Comparison of ENCODE assay signal across 23 cellular contexts in the genomic region with DNA sequence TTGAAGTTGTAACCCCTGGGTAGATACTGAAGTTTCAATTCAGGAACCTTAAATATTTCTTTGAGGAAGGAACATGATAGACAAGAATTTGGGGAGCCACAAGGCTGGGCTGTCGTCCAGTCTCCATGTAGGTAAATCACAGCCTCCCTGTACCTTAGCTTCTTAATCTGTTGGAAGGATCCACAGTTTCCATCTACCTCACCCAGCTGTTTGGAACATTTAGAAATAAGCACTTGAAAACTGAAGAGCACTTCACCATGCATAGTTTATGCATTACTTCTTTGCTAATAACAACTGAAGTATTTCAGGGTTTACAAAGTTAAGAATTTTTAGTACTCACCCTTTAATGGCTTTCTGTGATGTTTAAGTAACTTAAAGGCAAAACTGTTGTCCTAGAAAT. TPM values are rescaled to one million over a fixed set of nuclear protein-coding genes. Genes with fewer than 3 reads are reported as not detected.
DNase-seq lines count a peak whose midpoint lies in the region; ATAC-seq, FAIRE-seq and TF ChIP-seq lines count a peak whose summit lies in the region.
"Had no signal": no experiment of that assay in that cellular context is flagged by ENCODE, and none has a peak within 500 bp of the region (broad histone marks: within the 10 kb centered on the region; RNA-seq: fewer than 3 reads in every experiment).

No MANE protein-coding gene starts in this region.

- H3K36me3 Mint-ChIP-seq in activated naive CD4-positive, alpha-beta T cell treated with anti-CD3 and anti-CD28 coated beads, Interleukin-2, amount 50 U/mL, for 72 hours: peaks cover 0 to 32% of the 10 kb centered on the region in 2 donors

- H4K8ac ChIP-seq in mesenchymal stem cell (ENCODE audit: low read length): no peak overlapping the region

- H4K20me1 ChIP-seq in MM.1S (ENCODE audit: insufficient read depth, low read length): 0 out of 2 replicates have a peak, but pooled peaks cover 7% of the 10 kb centered on the region
- H4K20me1 ChIP-seq in GM12878 (ENCODE audit: control insufficient read depth, insufficient read depth): no peaks in the 10 kb centered on the region; the same call in none of the 2 replicates

- peaks cover 97% of the 10 kb centered on the region for H3F3A ChIP-seq in MM.1S (ENCODE audit: insufficient read depth, low read length)

- H2BK120ac ChIP-seq in mesenchymal stem cell (ENCODE audit: low read depth, low read length): no peak overlapping the region

- H2AFZ ChIP-seq in MM.1S (ENCODE audit: low read length): no peak overlapping the region
- no peak overlapping the region for H2AFZ ChIP-seq in GM12878 (ENCODE audit: control insufficient read depth, low read depth, low read length)
- no peak overlapping the region for H2AFZ ChIP-seq in mesenchymal stem cell (ENCODE audit: low read depth, low read length)

- peaks cover 79% of the 10 kb centered on the region for H3K4me1 ChIP-seq in MM.1S (ENCODE audit: low read length)
- peaks cover 27% of the 10 kb centered on the region for H3K4me1 ChIP-seq in GM12878 (ENCODE audit: control insufficient read depth, insufficient read depth, low read length)
- H3K4me1 ChIP-seq in mesenchymal stem cell (ENCODE audit: control insufficient read depth, insufficient read depth, low read depth, low read length): peaks cover 6% of the 10 kb centered on the region

- H3K27ac Mint-ChIP-seq in activated naive CD4-positive, alpha-beta T cell treated with anti-CD3 and anti-CD28 coated beads, Interleukin-2, amount 50 U/mL, for 72 hours: no peak overlapping the region
- H3K27ac Mint-ChIP-seq: stimulated activated naive CD8-positive, alpha-beta T cell treated with anti-CD3 and anti-CD28 coated beads, Interleukin-15, Interleukin-2, amounts not matched to agents 100 ng/mL and 50 ng/mL, for 24 hours had no signal

- intact Hi-C loops in GM12878 (cut with micrococcal nuclease; ENCODE audit: unreplicated experiment): no loop called here

- no peak for ATAC-seq in GM12878
- no peak for ATAC-seq in HG03457 (IDR thresholded peaks at IDR 0.05; ENCODE audit: unreplicated experiment)
- ATAC-seq in activated naive CD4-positive, alpha-beta T cell treated with anti-CD3 and anti-CD28 coated beads, Interleukin-2, amount 50 U/mL, for 72 hours: no peak
- ATAC-seq: K562 had no signal

- no peak overlapping the region for H4K91ac ChIP-seq in mesenchymal stem cell (ENCODE audit: low read length)

- H3K27ac ChIP-seq in MM.1S (ENCODE audit: low read length): peak overlapping the region; percentile 96; the same call in 1 of the 2 replicates
- H3K27ac ChIP-seq in GM12878 (ENCODE audit: control insufficient read depth, insufficient read depth): no peak overlapping the region
- H3K27ac ChIP-seq in mesenchymal stem cell (ENCODE audit: low read length, poor library complexity, severe bottlenecking): peak overlapping the region; percentile 92
- H3K27ac ChIP-seq: brain microvascular endothelial cell, WERI-Rb-1 had no signal

- TF ChIP-seq RAD21 in GM12878 (IDR thresholded peaks at IDR 0.05; ENCODE audit: insufficient read depth, low read depth, low read length): no peak

- H3K4me3 ChIP-seq in MM.1S (ENCODE audit: low read length) (peak overlapping the region; percentile 2; the same call in 1 of the 2 replicates), GM12878 (no peak overlapping the region), mesenchymal stem cell (ENCODE audit: insufficient read depth in 1 of 2, low read depth in 1 of 2, low read length in 2 of 2) (no peak overlapping the region)
- H3K4me3 ChIP-seq: heart left ventricle, K562 had no signal

- no peak overlapping the region for H2AK5ac ChIP-seq in mesenchymal stem cell (ENCODE audit: low read length, severe bottlenecking)

- SMC1A ChIA-PET in GM12878 (lab: Charles Lee; ENCODE audit: uncharacterized antibody, unreplicated experiment): interaction anchor here (1.1 to 1.8 kb wide), 3 partner anchors 9 to 14 kb away, joined by 3 to 4 read pairs (median 4); no protein-coding TSS in a partner anchor

- TSS peak; percentile 22 for BruUV-seq in GM12878 (replicated peaks; lab: Mats Ljungman, UMichigan)

- H3K14ac ChIP-seq in mesenchymal stem cell (ENCODE audit: low read length in 2 of 2): no peak overlapping the region

- H3K27me3 ChIP-seq in MM.1S (replicated peaks; ENCODE audit: insufficient read depth, low read length): no peaks in the 10 kb centered on the region
- H3K27me3 ChIP-seq in GM12878 (replicated peaks in 1 of 2; ENCODE audit: control insufficient read depth in 2 of 2, insufficient read depth in 2 of 2, low read length in 1 of 2): no peaks in the 10 kb centered on the region
- H3K27me3 ChIP-seq in mesenchymal stem cell (ENCODE audit: control insufficient read depth in 1 of 2, insufficient read depth in 1 of 2, low read length in 2 of 2): no peaks in the 10 kb centered on the region
- H3K27me3 ChIP-seq: brain microvascular endothelial cell, heart left ventricle had no signal

- H3K18ac ChIP-seq in mesenchymal stem cell (ENCODE audit: low read depth in 1 of 2, low read length in 2 of 2): no peak overlapping the region

- POLR2A ChIA-PET in GM12878 (lab: Charles Lee): no interaction called here

- no peak overlapping the region for H2BK12ac ChIP-seq in mesenchymal stem cell (ENCODE audit: low read length in 2 of 2)

- no peak overlapping the region for H3K4ac ChIP-seq in mesenchymal stem cell (ENCODE audit: low read depth in 1 of 2, low read length in 2 of 2)

- H3K79me1 ChIP-seq in mesenchymal stem cell (replicated peaks; ENCODE audit: low read length, poor library complexity, severe bottlenecking): peaks cover 18% of the 10 kb centered on the region

- RAD21 ChIA-PET in GM12878 (lab: Charles Lee; ENCODE audit: unreplicated experiment): no interaction called here

- in situ Hi-C loops in GM12878 (cut with MboI): no loop called here

- FAIRE-seq in GM12878 (lab: Jason Lieb, UNC): no peak
- FAIRE-seq: K562, RCC 7860 had no signal

- no peak for TF ChIP-seq POLR2A in GM12878 (IDR thresholded peaks at IDR 0.05; ENCODE audit: low read depth, low read length)

- H3K36me3 ChIP-seq in MM.1S (replicated peaks; ENCODE audit: insufficient read depth, low read length): peaks cover 41% of the 10 kb centered on the region
- H3K36me3 ChIP-seq in GM12878 (ENCODE audit: control insufficient read depth in 2 of 2, insufficient read depth in 2 of 2, low read length in 1 of 2): peaks cover 15 to 42% of the 10 kb centered on the region in 2 experiments
- peaks cover 14 to 78% of the 10 kb centered on the region in 2 experiments for H3K36me3 ChIP-seq in mesenchymal stem cell (ENCODE audit: control insufficient read depth in 1 of 2, insufficient read depth in 2 of 2, low read depth in 1 of 2, low read length in 2 of 2)

- H2BK5ac ChIP-seq in mesenchymal stem cell (ENCODE audit: low read depth, low read length, poor library complexity, severe bottlenecking): no peak overlapping the region

- no peak overlapping the region for H3K23ac ChIP-seq in mesenchymal stem cell (ENCODE audit: low read length in 2 of 2)

- H3K79me2 ChIP-seq in MM.1S (ENCODE audit: low read length): peaks cover 100% of the 10 kb centered on the region
- H3K79me2 ChIP-seq in GM12878 (ENCODE audit: control insufficient read depth, insufficient read depth, low read length): peaks cover 38% of the 10 kb centered on the region

- no peaks in the 10 kb centered on the region for H3K9me2 ChIP-seq in MM.1S (replicated peaks; ENCODE audit: insufficient read depth, low read length)

- H3K4me2 ChIP-seq in MM.1S (ENCODE audit: low read depth, low read length) (peak overlapping the region; percentile 51), GM12878 (ENCODE audit: control insufficient read depth, insufficient read depth) (no peak overlapping the region), mesenchymal stem cell (ENCODE audit: low read length, poor library complexity, severe bottlenecking) (no peak overlapping the region)

- H3K9me3 Mint-ChIP-seq in activated naive CD4-positive, alpha-beta T cell treated with anti-CD3 and anti-CD28 coated beads, Interleukin-2, amount 50 U/mL, for 72 hours: no peaks in the 10 kb centered on the region
- H3K9me3 Mint-ChIP-seq: CD8-positive, alpha-beta memory T cell; stimulated activated naive CD8-positive, alpha-beta T cell treated with anti-CD3 and anti-CD28 coated beads, Interleukin-15, Interleukin-2, amounts not matched to agents 100 ng/mL and 50 ng/mL, for 24 hours had no signal

- 93% methylated on average over 1 of the region's 1 CpG for WGBS in GM12878 (ENCODE audit: insufficient coverage, insufficient replicate concordance, low lambda C conversion rate, missing lambda C conversion rate)
- 100% methylated on average over 1 of the region's 1 CpG for WGBS in mesenchymal stem cell

- CTCF ChIA-PET in GM12878 (lab: Yijun Ruan, JAX): interaction anchor here (0.9 to 1.4 kb wide), 2 partner anchors 10 to 13 kb away, joined by 4 read pairs; no protein-coding TSS in a partner anchor

- H2BK15ac ChIP-seq in mesenchymal stem cell (ENCODE audit: low read depth, poor library complexity, severe bottlenecking): no peak overlapping the region

- no peak for TF ChIP-seq CTCF in MM.1S (IDR thresholded peaks at IDR 0.05; ENCODE audit: low read length)
- TF ChIP-seq CTCF in GM12878 (IDR thresholded peaks at IDR 0.05 in 2 of 3, conservative IDR thresholded peaks at IDR 0.05 in 1 of 3; ENCODE audit: control insufficient read depth in 2 of 3, extremely low read depth in 1 of 3, insufficient read depth in 1 of 3, low read depth in 3 of 3, low read length in 3 of 3): no peak

- DNase-seq in DMS53 (lab: John Stamatoyannopoulos, UW) (peak; percentile 41), MM.1S (no peak), GM12878 (ENCODE audit: low read depth, low spot score) (no peak), mesenchymal stem cell (peak; percentile 30)
- DNase-seq in activated naive CD4-positive, alpha-beta T cell treated with anti-CD3 and anti-CD28 coated beads, Interleukin-2, amount 50 U/mL, for 72 hours (ENCODE audit: low spot score in 2 of 2): no peak
- DNase-seq in activated CD4-positive, alpha-beta T cell treated with anti-CD3 and anti-CD28 coated beads, Interleukin-2, amount 50 U/mL, for 48 hours: no peak
- DNase-seq in NK-92 treated with Interleukin-12 subunit alpha and Interleukin-12 subunit beta, amount 100 ng/mL, for 24 hours (lab: John Stamatoyannopoulos, UW): no peak
- DNase-seq: activated CD4-positive, alpha-beta T cell treated with anti-CD3 and anti-CD28 coated beads for 48 hours; activated T-cell treated with anti-CD3 and anti-CD28 coated beads, Interleukin-2, amount 50 U/mL, for 1 hour; brain microvascular endothelial cell; CD8-positive, alpha-beta memory T cell; DMS 273 treated with DMSO at 0.1 percent for 48 hours; H7; heart left ventricle; NCI-H1105 treated with DMSO at 0.1 percent for 48 hours; NCI-H69; SW 1271; T-helper 9 cell; WERI-Rb-1 had no signal

- TF ChIP-seq EP300 in GM12878 (IDR thresholded peaks at IDR 0.05; ENCODE audit: borderline replicate concordance in 1 of 2, control insufficient read depth in 1 of 2, low read depth in 2 of 2, low read length in 2 of 2): no peak

- H3K9ac ChIP-seq in MM.1S (ENCODE audit: low read length) (peak overlapping the region; percentile 8; the same call in 1 of the 2 replicates), GM12878 (ENCODE audit: control insufficient read depth, insufficient read depth, low read length) (no peak overlapping the region), mesenchymal stem cell (ENCODE audit: low read length) (no peak overlapping the region)

- H3K9me3 ChIP-seq in MM.1S (replicated peaks; ENCODE audit: insufficient read depth, low read length) (no peaks in the 10 kb centered on the region), GM12878 (replicated peaks; ENCODE audit: control insufficient read depth, insufficient read depth, low read length) (no peaks in the 10 kb centered on the region), mesenchymal stem cell (ENCODE audit: control insufficient read depth, low read length) (no peaks in the 10 kb centered on the region)
- H3K9me3 ChIP-seq: heart left ventricle had no signal

RNA-seq across cellular contexts. Expression of gene TXNDC11, which starts 17.2 kb away (rescaled TPM):
- 97.8 and 99.6 TPM in 2 replicates for total RNA-seq in GM12878 (2013; cell fraction: nucleolus; rRNA removed)
- total RNA-seq in GM12878 (2014; rRNA removed) (54.4 and 59.1 TPM in 2 replicates), GM12878 (2014; rRNA removed; fragmentation: Illumina TruSeq; extraction: Trizol) (33.3 and 43.1 TPM in 2 replicates), GM12878 (2021) (45.8 and 51.8 TPM in 2 replicates)
- 38.0 TPM for polyA plus RNA-seq in GM12878 (2011; ENCODE audit: low read depth)
- polyA plus RNA-seq in GM12878 (2011; rRNA removed) (71.0 and 86.7 TPM in 2 replicates), GM12878 (2014; fragmentation: Illumina TruSeq; extraction: Trizol) (40.7 and 49.9 TPM in 2 replicates), GM12878 (2014; fragmentation: Nextera tagmentation; extraction: Ambion mirVana) (1 to 10 TPM; 1.7 to 7.3 TPM), GM12878 (2014; rRNA removed) (57.0 and 59.9 TPM in 2 replicates), GM12878 (2016; fragmentation: Nextera tagmentation; extraction: Ambion mirVana) (10 to 100 TPM; 69.8 to 70.7 TPM)
- polyA plus RNA-seq in GM12878 (2011; cell fraction: cytosol; rRNA removed): 96.3 and 103 TPM in 2 replicates
- polyA plus RNA-seq in GM12878 (2011; cell fraction: nucleus; rRNA removed): 86.4 and 91.4 TPM in 2 replicates
- polyA plus RNA-seq in GM12878 (2012): 48.2 and 55.5 TPM in 2 replicates
- polyA minus RNA-seq in GM12878 (2011; rRNA and poly(A)+ RNA removed): 79.2 and 95.3 TPM in 2 replicates
- 28.7 and 34.5 TPM in 2 replicates for polyA minus RNA-seq in GM12878 (2011; cell fraction: cytosol; rRNA and poly(A)+ RNA removed)
- 27.4 and 50.4 TPM in 2 replicates for polyA minus RNA-seq in GM12878 (2011; cell fraction: nucleus; rRNA and poly(A)+ RNA removed)
- polyA plus RNA-seq in mesenchymal stem cell (2013, experiment 1 of 2): 31.9 TPM
- 32.0 TPM for polyA plus RNA-seq in mesenchymal stem cell (2013, experiment 2 of 2)
- 10 to 100 TPM; 26.3 to 32.9 TPM for total RNA-seq in activated naive CD4-positive, alpha-beta T cell treated with anti-CD3 and anti-CD28 coated beads, Interleukin-2, amount 50 U/mL, for 72 hours

RNA-seq across cellular contexts. Expression of gene SNN, which starts 57.2 kb away (rescaled TPM):
- total RNA-seq in GM12878 (2013; cell fraction: nucleolus; rRNA removed): 34.4 and 35.4 TPM in 2 replicates
- total RNA-seq in GM12878 (2014; rRNA removed): 25.6 and 28.2 TPM in 2 replicates
- total RNA-seq in GM12878 (2014; rRNA removed; fragmentation: Illumina TruSeq; extraction: Trizol): 26.9 and 27.3 TPM in 2 replicates
- 38.5 and 40.4 TPM in 2 replicates for total RNA-seq in GM12878 (2021)
- 15.3 TPM for polyA plus RNA-seq in GM12878 (2011; ENCODE audit: low read depth)
- polyA plus RNA-seq in GM12878 (2011; rRNA removed): 32.8 and 43.4 TPM in 2 replicates
- polyA plus RNA-seq in GM12878 (2011; cell fraction: cytosol; rRNA removed): 35.7 and 49.6 TPM in 2 replicates
- 25.6 and 27.0 TPM in 2 replicates for polyA plus RNA-seq in GM12878 (2011; cell fraction: nucleus; rRNA removed)
- polyA plus RNA-seq in GM12878 (2012): 19.4 and 29.5 TPM in 2 replicates
- polyA plus RNA-seq in GM12878 (2014; fragmentation: Illumina TruSeq; extraction: Trizol): 26.5 and 32.4 TPM in 2 replicates
- polyA plus RNA-seq in GM12878 (2014; fragmentation: Nextera tagmentation; extraction: Ambion mirVana): 1 to 10 TPM; 2.2 to 5.2 TPM
- 40.0 and 42.4 TPM in 2 replicates for polyA plus RNA-seq in GM12878 (2014; rRNA removed)
- 10 to 100 TPM; 17.4 to 22.6 TPM for polyA plus RNA-seq in GM12878 (2016; fragmentation: Nextera tagmentation; extraction: Ambion mirVana)
- 17.0 and 24.5 TPM in 2 replicates for polyA minus RNA-seq in GM12878 (2011; rRNA and poly(A)+ RNA removed)
- polyA minus RNA-seq in GM12878 (2011; cell fraction: cytosol; rRNA and poly(A)+ RNA removed): 10.7 and 12.4 TPM in 2 replicates
- 9.7 and 16.1 TPM in 2 replicates for polyA minus RNA-seq in GM12878 (2011; cell fraction: nucleus; rRNA and poly(A)+ RNA removed)
- polyA plus RNA-seq in mesenchymal stem cell (2013, experiment 1 of 2): 10.0 TPM
- 10.1 TPM for polyA plus RNA-seq in mesenchymal stem cell (2013, experiment 2 of 2)
- total RNA-seq in activated naive CD4-positive, alpha-beta T cell treated with anti-CD3 and anti-CD28 coated beads, Interleukin-2, amount 50 U/mL, for 72 hours: 10 to 100 TPM; 11.0 to 14.4 TPM

Comparison
In these comparisons a context has a peak if more than half of its experiments do, and no peak if none do; other contexts are left out.
1. DNase-seq: peak in DMS53 (single experiment) and mesenchymal stem cell (single experiment); none in MM.1S (single experiment), GM12878 (single experiment), activated naive CD4-positive, alpha-beta T cell treated with anti-CD3 and anti-CD28 coated beads, Interleukin-2, amount 50 U/mL, for 72 hours (0 of 2), activated CD4-positive, alpha-beta T cell treated with anti-CD3 and anti-CD28 coated beads, Interleukin-2, amount 50 U/mL, for 48 hours (0 of 2) and NK-92 treated with Interleukin-12 subunit alpha and Interleukin-12 subunit beta, amount 100 ng/mL, for 24 hours (single experiment).